ENCODE assay signal across 27 cellular contexts in genomic region chr15:100895721-100896120, GRCh38. TPM values are rescaled to one million over a fixed set of nuclear protein-coding genes. Genes with fewer than 3 reads are reported as not detected.
"Had no signal": no experiment of that assay in that cellular context is flagged by ENCODE, and none has a peak within 500 bp of the region (broad histone marks: within the 10 kb centered on the region; RNA-seq: fewer than 3 reads in every experiment).

No MANE protein-coding gene starts in this region.

- H3K9me3 Mint-ChIP-seq: activated naive CD4-positive, alpha-beta T cell treated with anti-CD3 and anti-CD28 coated beads, Interleukin-2, amount 50 U/mL, for 24 hours; activated T-cell treated with anti-CD3 and anti-CD28 coated beads, Interleukin-2, amount 50 U/mL, for 24 hours; activated T-helper 1 cell treated with anti-CD3 and anti-CD28 coated beads, Interleukin-12 subunit alpha, Interleukin-12 subunit beta, Interleukin-2, Interleukin-4 antibody, amounts not matched to agents 30 ng/mL and 10 ng/mL and 1 ng/mL, durations not matched to agents 14 hours and 24 hours and 36 hours; T-helper 1 cell treated with Interleukin-12 subunit alpha and Interleukin-12 subunit beta and Interleukin-4 antibody, amounts not matched to agents 30 μg/mL and 1 μg/mL, for 36 hours; WTC11 had no signal

- H3K27ac Mint-ChIP-seq: activated CD8-positive, alpha-beta memory T cell treated with anti-CD3 and anti-CD28 coated beads, Interleukin-2, amount 10 ng/mL, durations not matched to agents 7 days and 5 days; activated naive CD4-positive, alpha-beta T cell treated with anti-CD3 and anti-CD28 coated beads, Interleukin-2, amount 50 U/mL, for 24 hours; activated T-cell treated with anti-CD3 and anti-CD28 coated beads, Interleukin-2, amount 50 U/mL, for 24 hours; activated T-helper 1 cell treated with anti-CD3 and anti-CD28 coated beads, Interleukin-12 subunit alpha, Interleukin-12 subunit beta, Interleukin-2, Interleukin-4 antibody, amounts not matched to agents 30 ng/mL and 10 ng/mL and 1 ng/mL, durations not matched to agents 14 hours and 24 hours and 36 hours; T-helper 1 cell treated with Interleukin-12 subunit alpha and Interleukin-12 subunit beta and Interleukin-4 antibody, amounts not matched to agents 30 μg/mL and 1 μg/mL, for 36 hours; WTC11 had no signal

- H3K4me1 Mint-ChIP-seq: activated CD8-positive, alpha-beta memory T cell treated with anti-CD3 and anti-CD28 coated beads, Interleukin-2, amount 10 ng/mL, durations not matched to agents 7 days and 5 days; activated naive CD4-positive, alpha-beta T cell treated with anti-CD3 and anti-CD28 coated beads, Interleukin-2, amount 50 U/mL, for 24 hours had no signal

- H3K36me3 Mint-ChIP-seq: activated CD8-positive, alpha-beta memory T cell treated with anti-CD3 and anti-CD28 coated beads, Interleukin-2, amount 10 ng/mL, durations not matched to agents 7 days and 5 days; activated naive CD4-positive, alpha-beta T cell treated with anti-CD3 and anti-CD28 coated beads, Interleukin-2, amount 50 U/mL, for 24 hours; WTC11 had no signal

- H3K27ac ChIP-seq: breast epithelium, KMS-11, Peyer's patch had no signal

- H3K4me3 Mint-ChIP-seq: activated CD8-positive, alpha-beta memory T cell treated with anti-CD3 and anti-CD28 coated beads, Interleukin-2, amount 10 ng/mL, durations not matched to agents 7 days and 5 days; activated naive CD4-positive, alpha-beta T cell treated with anti-CD3 and anti-CD28 coated beads, Interleukin-2, amount 50 U/mL, for 24 hours; activated T-cell treated with anti-CD3 and anti-CD28 coated beads, Interleukin-2, amount 50 U/mL, for 24 hours; activated T-helper 1 cell treated with anti-CD3 and anti-CD28 coated beads, Interleukin-12 subunit alpha, Interleukin-12 subunit beta, Interleukin-2, Interleukin-4 antibody, amounts not matched to agents 30 ng/mL and 10 ng/mL and 1 ng/mL, durations not matched to agents 14 hours and 24 hours and 36 hours; T-helper 1 cell treated with Interleukin-12 subunit alpha and Interleukin-12 subunit beta and Interleukin-4 antibody, amounts not matched to agents 30 μg/mL and 1 μg/mL, for 36 hours; WTC11 had no signal

- H3K4me1 ChIP-seq: Peyer's patch had no signal

- H3K4me3 ChIP-seq: breast epithelium, Peyer's patch had no signal

- H3K36me3 ChIP-seq: breast epithelium, Peyer's patch had no signal

- DNase-seq: activated CD4-positive, alpha-beta T cell treated with anti-CD3 and anti-CD28 coated beads for 48 hours; activated CD4-positive, alpha-beta T cell treated with anti-CD3 and anti-CD28 coated beads, Interleukin-2, amount 50 U/mL, for 4 hours; activated CD4-positive, CD25-positive, alpha-beta regulatory T cell treated with anti-CD3 and anti-CD28 coated beads, Interleukin-2, amount 50 U/mL, for 72 hours; activated CD8-positive, alpha-beta memory T cell treated with anti-CD3 and anti-CD28 coated beads, Interleukin-2, amount 10 ng/mL, durations not matched to agents 7 days and 5 days; activated effector memory CD4-positive, alpha-beta T cell treated with Interleukin-2 at 50 U/mL for 16 hours; activated naive CD4-positive, alpha-beta T cell; activated T-cell treated with anti-CD3 and anti-CD28 coated beads, Interleukin-2, amount 50 U/mL, for 24 hours; aorta; central memory CD4-positive, alpha-beta T cell; NCI-H1092 treated with DMSO at 0.1 percent for 48 hours; NCI-H1417 treated with DMSO at 0.1 percent for 48 hours; NCI-H1694; NCI-H2029; NCI-H2107; NCI-H2171 treated with DMSO at 0.1 percent for 48 hours; NCI-H345; NCI-H510A; NCI-H69; NK-92 treated with Interleukin-12 subunit alpha and Interleukin-12 subunit beta, amount 100 ng/mL, for 24 hours; SHP77 treated with DMSO at 0.1 percent for 48 hours had no signal

- H3K27me3 ChIP-seq: breast epithelium, Peyer's patch had no signal

- H3K9me3 ChIP-seq: breast epithelium, Peyer's patch had no signal

- H3K4me2 ChIP-seq: KMS-11 had no signal

RNA-seq across cellular contexts. Expression of gene ALDH1A3, which starts 16.1 kb away (rescaled TPM):
- total RNA-seq: activated CD8-positive, alpha-beta memory T cell treated with anti-CD3 and anti-CD28 coated beads, Interleukin-2, amount 10 ng/mL, durations not matched to agents 7 days and 5 days; activated T-helper 1 cell treated with anti-CD3 and anti-CD28 coated beads, Interleukin-12 subunit alpha, Interleukin-12 subunit beta, Interleukin-2, Interleukin-4 antibody, amounts not matched to agents 30 ng/mL and 10 ng/mL and 1 ng/mL, durations not matched to agents 14 hours and 24 hours and 36 hours had no signal
